In the genomic region with DNA sequence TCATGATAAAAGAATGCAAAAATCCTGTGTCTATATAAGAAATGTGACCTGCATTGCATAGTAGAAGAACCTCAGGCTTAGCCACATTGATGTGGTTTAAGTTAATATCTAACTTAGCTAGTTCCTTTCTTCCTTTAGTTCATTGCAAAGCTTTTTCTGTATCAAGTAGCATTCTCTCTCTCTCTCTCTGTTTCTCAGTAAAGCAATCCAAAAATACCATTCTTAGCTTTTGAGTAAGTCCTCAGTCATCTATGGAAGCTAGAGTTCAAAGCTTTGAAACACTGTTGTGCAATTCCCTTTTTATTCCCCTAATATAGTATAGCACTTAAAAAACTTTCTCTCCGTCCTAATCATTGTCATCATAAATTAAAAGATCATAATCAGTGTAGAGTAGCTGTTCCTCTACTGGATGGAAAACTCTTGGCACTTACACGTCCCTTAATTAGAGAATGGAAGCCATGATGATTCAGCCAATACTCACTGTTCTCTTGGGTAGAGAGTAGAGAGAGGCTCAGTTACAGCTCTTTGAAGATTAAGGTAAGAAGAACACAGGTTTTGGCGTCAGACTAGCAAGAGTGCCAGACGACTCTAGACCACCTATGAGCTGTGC, we compare ENCODE assay signal across 13 cellular contexts.
A peak's percentile ranks its signal among the peaks of the same experiment; 100 is the strongest.
DNase-seq lines count a peak whose midpoint lies in the region; ATAC-seq and TF ChIP-seq lines count a peak whose summit lies in the region.
"Had no signal": no experiment of that assay in that cellular context is flagged by ENCODE, and none has a peak within 500 bp of the region (broad histone marks: within the 10 kb centered on the region; RNA-seq: fewer than 3 reads in every experiment).

No MANE protein-coding gene starts in this region.

- no peak overlapping the region for H2AK5ac ChIP-seq in mesendoderm (ENCODE audit: low read length)

- H3K79me2 ChIP-seq in mesendoderm (ENCODE audit: control insufficient read depth, insufficient read depth, low read length), result no peaks in the 10 kb centered on the region

- H3K4me1 Mint-ChIP-seq in progenitor cell of endocrine pancreas (ENCODE audit: low read depth), result no peaks in the 10 kb centered on the region
- H3K4me1 Mint-ChIP-seq in stimulated activated naive CD8-positive, alpha-beta T cell treated with anti-CD3 and anti-CD28 coated beads, Interleukin-15, amount 100 ng/mL, for 72 hours, result no peaks in the 10 kb centered on the region
- no peaks in the 10 kb centered on the region for H3K4me1 Mint-ChIP-seq in activated CD4-positive, alpha-beta memory T cell treated with anti-CD3 and anti-CD28 coated beads for 36 hours (ENCODE audit: low read depth)

- H3K18ac ChIP-seq in mesendoderm (ENCODE audit: low read length), result no peak overlapping the region

- no peak overlapping the region for H3K9ac ChIP-seq in mesendoderm (ENCODE audit: low read length)

- CTCF ChIA-PET in activated CD4-positive, alpha-beta memory T cell treated with anti-CD3 and anti-CD28 coated beads for 36 hours (lab: Charles Lee), result no interaction called here

- no peak overlapping the region for H3K27ac Mint-ChIP-seq in progenitor cell of endocrine pancreas
- H3K27ac Mint-ChIP-seq in stimulated activated naive CD8-positive, alpha-beta T cell treated with anti-CD3 and anti-CD28 coated beads, Interleukin-15, amount 100 ng/mL, for 72 hours, result no peak overlapping the region
- H3K27ac Mint-ChIP-seq in activated CD4-positive, alpha-beta memory T cell treated with anti-CD3 and anti-CD28 coated beads for 36 hours, result no peak overlapping the region
- H3K27ac Mint-ChIP-seq: activated T-helper 1 cell treated with anti-CD3 and anti-CD28 coated beads, Interleukin-12 subunit alpha, Interleukin-12 subunit beta, Interleukin-2, Interleukin-4 antibody, amounts not matched to agents 30 ng/mL and 10 ng/mL and 1 ng/mL, durations not matched to agents 14 hours and 24 hours and 36 hours had no signal

- intact Hi-C loops in activated CD4-positive, alpha-beta memory T cell treated with anti-CD3 and anti-CD28 coated beads for 36 hours (cut with micrococcal nuclease), result no loop called here

- no peak overlapping the region for H3K4me3 ChIP-seq in mesendoderm (ENCODE audit: low read length)
- H3K4me3 ChIP-seq: sigmoid colon had no signal

- no peak overlapping the region for H3K4me3 Mint-ChIP-seq in progenitor cell of endocrine pancreas (ENCODE audit: low read depth)
- no peak overlapping the region for H3K4me3 Mint-ChIP-seq in stimulated activated naive CD8-positive, alpha-beta T cell treated with anti-CD3 and anti-CD28 coated beads, Interleukin-15, amount 100 ng/mL, for 72 hours
- no peak overlapping the region for H3K4me3 Mint-ChIP-seq in activated CD4-positive, alpha-beta memory T cell treated with anti-CD3 and anti-CD28 coated beads for 36 hours
- H3K4me3 Mint-ChIP-seq: activated T-helper 1 cell treated with anti-CD3 and anti-CD28 coated beads, Interleukin-12 subunit alpha, Interleukin-12 subunit beta, Interleukin-2, Interleukin-4 antibody, amounts not matched to agents 30 ng/mL and 10 ng/mL and 1 ng/mL, durations not matched to agents 14 hours and 24 hours and 36 hours had no signal

- no peaks in the 10 kb centered on the region for H3K4me1 ChIP-seq in mesendoderm (ENCODE audit: control insufficient read depth, low read depth, low read length)

- POLR2A ChIA-PET in activated CD4-positive, alpha-beta memory T cell treated with anti-CD3 and anti-CD28 coated beads for 36 hours (lab: Charles Lee), result no interaction called here

- H3K36me3 ChIP-seq in mesendoderm (ENCODE audit: control insufficient read depth, insufficient read depth, low read length), result no peaks in the 10 kb centered on the region
- H3K36me3 ChIP-seq: sigmoid colon had no signal

- no peak overlapping the region for H4K5ac ChIP-seq in mesendoderm (ENCODE audit: low read length)

- H3K9me3 Mint-ChIP-seq in progenitor cell of endocrine pancreas (ENCODE audit: low read depth), result peaks cover 4% of the 10 kb centered on the region
- peaks cover 0 to 6% of the 10 kb centered on the region in 2 donors for H3K9me3 Mint-ChIP-seq in stimulated activated naive CD8-positive, alpha-beta T cell treated with anti-CD3 and anti-CD28 coated beads, Interleukin-15, amount 100 ng/mL, for 72 hours
- H3K9me3 Mint-ChIP-seq in activated CD4-positive, alpha-beta memory T cell treated with anti-CD3 and anti-CD28 coated beads for 36 hours, result no peaks in the 10 kb centered on the region
- H3K9me3 Mint-ChIP-seq: activated T-helper 1 cell treated with anti-CD3 and anti-CD28 coated beads, Interleukin-12 subunit alpha, Interleukin-12 subunit beta, Interleukin-2, Interleukin-4 antibody, amounts not matched to agents 30 ng/mL and 10 ng/mL and 1 ng/mL, durations not matched to agents 14 hours and 24 hours and 36 hours had no signal

- TF ChIP-seq CTCF in progenitor cell of endocrine pancreas (IDR thresholded peaks at IDR 0.05; ENCODE audit: unreplicated experiment), result no peak

- H3K27me3 Mint-ChIP-seq in progenitor cell of endocrine pancreas, result no peaks in the 10 kb centered on the region
- H3K27me3 Mint-ChIP-seq in stimulated activated naive CD8-positive, alpha-beta T cell treated with anti-CD3 and anti-CD28 coated beads, Interleukin-15, amount 100 ng/mL, for 72 hours, result no peaks in the 10 kb centered on the region
- H3K27me3 Mint-ChIP-seq in activated CD4-positive, alpha-beta memory T cell treated with anti-CD3 and anti-CD28 coated beads for 36 hours, result no peaks in the 10 kb centered on the region

- H2BK5ac ChIP-seq in mesendoderm (ENCODE audit: low read length), result no peak overlapping the region

- ATAC-seq in HG02798 (IDR thresholded peaks at IDR 0.05; ENCODE audit: poor library complexity, unreplicated experiment), result peak; percentile 56
- no peak for ATAC-seq in stimulated activated naive CD8-positive, alpha-beta T cell treated with anti-CD3 and anti-CD28 coated beads, Interleukin-15, amount 100 ng/mL, for 72 hours

- H3K56ac ChIP-seq in mesendoderm (ENCODE audit: low read length), result no peak overlapping the region

- WGBS in mesendoderm (ENCODE audit: extremely low coverage, insufficient coverage, low lambda C conversion rate), result no CpG with 5 or more reads among the region's 4 CpGs

- no peak overlapping the region for H3K27ac ChIP-seq in mesendoderm (ENCODE audit: low read depth, low read length)

- no peak overlapping the region for H4K8ac ChIP-seq in mesendoderm (ENCODE audit: low read depth, low read length)

- H3K27me3 ChIP-seq in mesendoderm (ENCODE audit: insufficient read depth, low read length, poor library complexity), result no peaks in the 10 kb centered on the region
- H3K27me3 ChIP-seq: sigmoid colon had no signal

- H3K36me3 Mint-ChIP-seq in progenitor cell of endocrine pancreas (ENCODE audit: insufficient read depth), result no peaks in the 10 kb centered on the region
- no peaks in the 10 kb centered on the region for H3K36me3 Mint-ChIP-seq in activated CD4-positive, alpha-beta memory T cell treated with anti-CD3 and anti-CD28 coated beads for 36 hours

- no peak overlapping the region for H2BK120ac ChIP-seq in mesendoderm (ENCODE audit: low read depth, low read length)

- no peak overlapping the region for H2BK15ac ChIP-seq in mesendoderm (replicated peaks; ENCODE audit: low read depth)

- H3K4ac ChIP-seq in mesendoderm (ENCODE audit: low read depth, low read length), result no peak overlapping the region

- H3K79me1 ChIP-seq in mesendoderm (ENCODE audit: low read length), result no peaks in the 10 kb centered on the region

- no peak overlapping the region for H3K4me2 ChIP-seq in mesendoderm (ENCODE audit: low read length)

- peak; percentile 56 for DNase-seq in ELR (ENCODE audit: low read depth)
- peak; percentile 91 for DNase-seq in amniotic epithelial cell (ENCODE audit: low read depth)
- DNase-seq in mesendoderm, result peak; percentile 7
- DNase-seq in progenitor cell of endocrine pancreas (ENCODE audit: low spot score, unreplicated experiment), result no peak
- no peak for DNase-seq in stimulated activated naive CD8-positive, alpha-beta T cell treated with anti-CD3 and anti-CD28 coated beads, Interleukin-15, amount 100 ng/mL, for 72 hours
- no peak for DNase-seq in NCI-H69 (lab: John Stamatoyannopoulos, UW)
- no peak for DNase-seq in activated CD4-positive, alpha-beta memory T cell treated with anti-CD3 and anti-CD28 coated beads for 36 hours
- DNase-seq: COR-L47; effector CD8-positive, alpha-beta T cell; sigmoid colon; T1000 had no signal

- no peak overlapping the region for H3K23ac ChIP-seq in mesendoderm (ENCODE audit: low read length)

Comparison
In these comparisons a context has a peak if more than half of its experiments do, and no peak if none do; other contexts are left out.
1. DNase-seq: peak in ELR (single experiment), amniotic epithelial cell (single experiment) and mesendoderm (single experiment); none in progenitor cell of endocrine pancreas (single experiment), stimulated activated naive CD8-positive, alpha-beta T cell treated with anti-CD3 and anti-CD28 coated beads, Interleukin-15, amount 100 ng/mL, for 72 hours (0 of 2), NCI-H69 (single experiment) and activated CD4-positive, alpha-beta memory T cell treated with anti-CD3 and anti-CD28 coated beads for 36 hours (single experiment).